Comparison of ENCODE assay signal across 7 cellular contexts in genomic region chr1:173744651-173745050, GRCh38.
"Had no signal": no experiment of that assay in that cellular context is flagged by ENCODE, and none has a peak within 500 bp of the region (broad histone marks: within the 10 kb centered on the region; RNA-seq: fewer than 3 reads in every experiment).

No MANE protein-coding gene starts in this region.

- DNase-seq: H9, HCEC 1CT, IMR-90 had no signal

- FAIRE-seq: H1, H54, HTR-8/SVneo, K562 had no signal
